In the genomic region with DNA sequence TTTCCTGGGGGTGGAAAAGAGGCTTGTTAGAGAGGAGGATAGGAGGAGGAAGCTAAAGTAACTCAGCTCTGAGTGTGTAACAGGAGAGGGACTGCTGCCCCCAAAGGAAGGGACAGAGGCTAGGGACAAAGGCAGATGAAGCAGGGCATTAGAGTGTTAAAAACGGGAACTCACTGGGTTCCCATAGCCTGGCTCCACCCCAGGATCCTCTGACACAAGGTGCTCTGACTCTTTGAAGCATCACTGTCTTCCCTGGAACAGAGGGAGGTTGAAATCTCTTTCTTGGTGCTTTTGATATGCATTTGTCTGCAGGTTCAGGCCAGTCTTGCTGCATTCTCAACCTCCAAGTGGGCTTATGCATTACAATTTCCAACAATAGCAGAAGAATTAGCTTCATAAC, we compare ENCODE assay signal across 19 cellular contexts. TPM values are rescaled to one million over a fixed set of nuclear protein-coding genes. Genes with fewer than 3 reads are reported as not detected.
DNase-seq lines count a peak whose midpoint lies in the region; ATAC-seq and TF ChIP-seq lines count a peak whose summit lies in the region.
"Had no signal": no experiment of that assay in that cellular context is flagged by ENCODE, and none has a peak within 500 bp of the region (broad histone marks: within the 10 kb centered on the region; RNA-seq: fewer than 3 reads in every experiment).

No MANE protein-coding gene starts in this region.

- peak; percentile 58 for ATAC-seq in WTC11
- ATAC-seq in HG02759 (IDR thresholded peaks at IDR 0.05; ENCODE audit: unreplicated experiment): no peak
- ATAC-seq: CD8-positive, alpha-beta T cell; HCT116 had no signal

- no peaks in the 10 kb centered on the region for H3K9me3 ChIP-seq in esophagus muscularis mucosa
- H3K9me3 ChIP-seq in neural progenitor cell (ENCODE audit: low read depth): no peaks in the 10 kb centered on the region
- H3K9me3 ChIP-seq: BLaER1 had no signal

- no peak overlapping the region for H3K4me3 ChIP-seq in esophagus muscularis mucosa
- H3K4me3 ChIP-seq in neural progenitor cell: no peak overlapping the region
- H3K4me3 ChIP-seq: BLaER1 had no signal

- H3K36me3 Mint-ChIP-seq in WTC11 (no peaks in the 10 kb centered on the region), neural progenitor cell (no peaks in the 10 kb centered on the region)
- H3K36me3 Mint-ChIP-seq: CD14-positive monocyte; CD8-positive, alpha-beta T cell had no signal

- H3K27me3 Mint-ChIP-seq in WTC11 (ENCODE audit: low read depth) (peaks cover 30% of the 10 kb centered on the region), neural progenitor cell (ENCODE audit: insufficient read depth, low read depth) (peaks cover 7% of the 10 kb centered on the region)

- H4K20me1 ChIP-seq in neural progenitor cell (ENCODE audit: low read depth): no peaks in the 10 kb centered on the region
- H4K20me1 ChIP-seq: BLaER1 had no signal

- DNase-seq in SKM-1 treated with dmso at 0.1 percent for 144 hours (lab: John Stamatoyannopoulos, UW; ENCODE audit: unreplicated experiment) (peak; percentile 7), SKM-1 (lab: John Stamatoyannopoulos, UW; ENCODE audit: unreplicated experiment) (no peak), WTC11 (ENCODE audit: low spot score) (no peak), esophagus muscularis mucosa (ENCODE audit: extremely low spot score) (peak; percentile 72), neural progenitor cell (ENCODE audit: low spot score) (no peak), medulla oblongata (ENCODE audit: extremely low spot score) (no peak)
- no peak for DNase-seq in activated CD4-positive, alpha-beta T cell treated with anti-CD3 and anti-CD28 coated beads, Interleukin-2, amount 50 U/mL, for 1 hour
- DNase-seq: 8988T; Calu3; CD8-positive, alpha-beta T cell; DMS79 treated with DMSO at 0.1 percent for 48 hours; GF-D8; HFFc6; IMR-90 had no signal

- no peak overlapping the region for H3K9ac ChIP-seq in neural progenitor cell
- H3K9ac ChIP-seq: BLaER1 had no signal

- TF ChIP-seq CTCF in WTC11 (IDR thresholded peaks at IDR 0.05) (no peak), esophagus muscularis mucosa (IDR thresholded peaks at IDR 0.05) (no peak), neural progenitor cell (IDR thresholded peaks at IDR 0.05) (no peak)

- peaks cover 0 to 32% (median 0%) of the 10 kb centered on the region in 4 donors for H3K27me3 ChIP-seq in esophagus muscularis mucosa
- H3K27me3 ChIP-seq in neural progenitor cell: peaks cover 38% of the 10 kb centered on the region
- H3K27me3 ChIP-seq: BLaER1 had no signal

- CTCF ChIA-PET in WTC11 (lab: Charles Lee): no interaction called here

- H3K4me1 Mint-ChIP-seq in WTC11 (peaks cover 12% of the 10 kb centered on the region), neural progenitor cell (no peaks in the 10 kb centered on the region)

- H3K27ac ChIP-seq in esophagus muscularis mucosa (replicated peaks in 1 of 4) (no peak overlapping the region), neural progenitor cell (no peak overlapping the region)
- H3K27ac ChIP-seq: BLaER1 had no signal

- no peaks in the 10 kb centered on the region for H3K4me1 ChIP-seq in esophagus muscularis mucosa
- H3K4me1 ChIP-seq in neural progenitor cell: no peaks in the 10 kb centered on the region

- TF ChIP-seq EP300 in esophagus muscularis mucosa (IDR thresholded peaks at IDR 0.05): no peak

- TF ChIP-seq POLR2A in esophagus muscularis mucosa (IDR thresholded peaks at IDR 0.05; ENCODE audit: low read depth): no peak

- no peaks in the 10 kb centered on the region for H3K79me2 ChIP-seq in neural progenitor cell (ENCODE audit: low read depth)

- H2AFZ ChIP-seq in neural progenitor cell (replicated peaks): peak overlapping the region; percentile 79

- H3K9me3 Mint-ChIP-seq in WTC11: peaks cover 17% of the 10 kb centered on the region
- no peaks in the 10 kb centered on the region for H3K9me3 Mint-ChIP-seq in neural progenitor cell
- H3K9me3 Mint-ChIP-seq: CD8-positive, alpha-beta T cell; HFFc6 had no signal

- no peak overlapping the region for H3K4me2 ChIP-seq in neural progenitor cell
- H3K4me2 ChIP-seq: BLaER1 had no signal

- H3K4me3 Mint-ChIP-seq in WTC11 (no peak overlapping the region), neural progenitor cell (no peak overlapping the region)
- H3K4me3 Mint-ChIP-seq: CD14-positive monocyte; CD8-positive, alpha-beta T cell; HFFc6 had no signal

- H3K27ac Mint-ChIP-seq in WTC11: no peak overlapping the region
- no peak overlapping the region for H3K27ac Mint-ChIP-seq in neural progenitor cell
- H3K27ac Mint-ChIP-seq: CD8-positive, alpha-beta T cell; HFFc6 had no signal

- POLR2A ChIA-PET in WTC11 (lab: Charles Lee): interaction anchor here (1.0 kb wide), 1 partner anchor 12 kb away, joined by 3 read pairs; no protein-coding TSS in a partner anchor

- no peaks in the 10 kb centered on the region for H3F3A ChIP-seq in neural progenitor cell (ENCODE audit: low read depth)

- intact Hi-C loops in esophagus muscularis mucosa (cut with DNase I): no loop called here

- no peaks in the 10 kb centered on the region for H3K36me3 ChIP-seq in esophagus muscularis mucosa
- H3K36me3 ChIP-seq in neural progenitor cell: no peaks in the 10 kb centered on the region
- H3K36me3 ChIP-seq: BLaER1 had no signal

- WGBS in esophagus muscularis mucosa: 0% methylated on average over 1 of the region's 1 CpG

TF ChIP-seq in WTC11, 78 proteins besides CTCF, POLR2A, EP300 and RAD21:
- TF ChIP-seq, protein P1, sequence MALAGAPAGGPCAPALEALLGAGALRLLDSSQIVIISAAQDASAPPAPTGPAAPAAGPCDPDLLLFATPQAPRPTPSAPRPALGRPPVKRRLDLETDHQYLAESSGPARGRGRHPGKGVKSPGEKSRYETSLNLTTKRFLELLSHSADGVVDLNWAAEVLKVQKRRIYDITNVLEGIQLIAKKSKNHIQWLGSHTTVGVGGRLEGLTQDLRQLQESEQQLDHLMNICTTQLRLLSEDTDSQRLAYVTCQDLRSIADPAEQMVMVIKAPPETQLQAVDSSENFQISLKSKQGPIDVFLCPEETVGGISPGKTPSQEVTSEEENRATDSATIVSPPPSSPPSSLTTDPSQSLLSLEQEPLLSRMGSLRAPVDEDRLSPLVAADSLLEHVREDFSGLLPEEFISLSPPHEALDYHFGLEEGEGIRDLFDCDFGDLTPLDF (CRISPR knock-in tag; IDR thresholded peaks at IDR 0.05): no peak
- no peak for TF ChIP-seq SMAD3 (CRISPR knock-in tag; IDR thresholded peaks at IDR 0.05; ENCODE audit: borderline replicate concordance)
- TF ChIP-seq ZNF423 (CRISPR knock-in tag; IDR thresholded peaks at IDR 0.05): no peak
- TF ChIP-seq TEAD1 (CRISPR knock-in tag; IDR thresholded peaks at IDR 0.05): no peak
- no peak for TF ChIP-seq ZBTB43 (CRISPR knock-in tag; IDR thresholded peaks at IDR 0.05)
TF ChIP-seq in WTC11: peak in this region for 0.

RNA-seq across cellular contexts. Expression of gene IL36A, which starts 22.9 kb away (rescaled TPM):
- total RNA-seq in WTC11 (2021) (not detected in 3 replicates), esophagus muscularis mucosa (not detected), neural progenitor cell (ENCODE audit: low replicate concordance) (not detected in 2 replicates)
- total RNA-seq: A673, Calu3, HFFc6, IMR-90 had no signal

RNA-seq across cellular contexts. Expression of gene IL36B, which starts 24.6 kb away (rescaled TPM):
- total RNA-seq in WTC11 (2021): not detected in 3 replicates
- not detected for total RNA-seq in esophagus muscularis mucosa
- total RNA-seq in neural progenitor cell (ENCODE audit: low replicate concordance): not detected in 2 replicates
- total RNA-seq: A673; Calu3; CD8-positive, alpha-beta T cell; HFFc6; IMR-90 had no signal

RNA-seq across cellular contexts. Expression of gene IL36RN, which starts 30.9 kb away (rescaled TPM):
- total RNA-seq in WTC11 (2021): not detected in 3 replicates
- not detected for total RNA-seq in esophagus muscularis mucosa
- total RNA-seq in neural progenitor cell (ENCODE audit: low replicate concordance): not detected in 2 replicates
- total RNA-seq: A673; CD8-positive, alpha-beta T cell; HFFc6; IMR-90 had no signal

RNA-seq across cellular contexts. Expression of gene IL1F10, which starts 39.7 kb away (rescaled TPM):
- total RNA-seq in WTC11 (2021) (not detected in 3 replicates), esophagus muscularis mucosa (not detected), neural progenitor cell (ENCODE audit: low replicate concordance) (not detected in 2 replicates)
- total RNA-seq: A673; Calu3; CD8-positive, alpha-beta T cell; HFFc6; IMR-90 had no signal

RNA-seq across cellular contexts. Expression of gene IL36G, which starts 50.3 kb away (rescaled TPM):
- total RNA-seq in WTC11 (2021): 0.32 TPM in 1 of 3 replicates, not detected in the others
- not detected for total RNA-seq in esophagus muscularis mucosa
- 0.59 and 1.3 TPM in 2 replicates for total RNA-seq in neural progenitor cell (ENCODE audit: low replicate concordance)
- total RNA-seq: A673; CD8-positive, alpha-beta T cell; HFFc6; IMR-90 had no signal

Comparison
In these comparisons a context has a peak if more than half of its experiments do, and no peak if none do; other contexts are left out.
1. DNase-seq: peak in SKM-1 treated with dmso at 0.1 percent for 144 hours (single experiment) and esophagus muscularis mucosa (single experiment); none in SKM-1 (single experiment), WTC11 (single experiment), neural progenitor cell (single experiment), activated CD4-positive, alpha-beta T cell treated with anti-CD3 and anti-CD28 coated beads, Interleukin-2, amount 50 U/mL, for 1 hour (single experiment) and medulla oblongata (single experiment).